In the genomic region with DNA sequence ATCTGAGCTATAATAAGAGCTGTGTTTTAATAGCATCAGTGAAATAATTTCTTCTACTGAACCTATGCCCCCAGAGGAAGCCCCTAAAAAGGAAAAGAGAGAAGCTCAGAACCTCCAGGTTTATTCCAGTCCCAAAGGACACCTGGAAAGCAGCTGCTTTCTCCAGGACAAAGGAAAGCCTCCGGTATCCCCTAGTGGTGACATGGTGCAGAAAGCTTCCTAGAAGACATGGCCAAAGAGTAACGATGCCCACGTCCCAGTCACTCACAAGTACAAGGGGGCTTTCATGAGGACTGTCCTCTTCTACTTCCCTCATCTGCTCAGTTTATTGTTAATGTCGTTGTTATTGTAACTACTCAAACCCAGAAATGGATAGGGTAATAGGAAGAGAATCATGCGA, we compare ENCODE assay signal across 12 cellular contexts.
A peak's percentile ranks its signal among the peaks of the same experiment; 100 is the strongest.
DNase-seq lines count a peak whose midpoint lies in the region; ATAC-seq and TF ChIP-seq lines count a peak whose summit lies in the region.
"Had no signal": no experiment of that assay in that cellular context is flagged by ENCODE, and none has a peak within 500 bp of the region (broad histone marks: within the 10 kb centered on the region; RNA-seq: fewer than 3 reads in every experiment).

No MANE protein-coding gene starts in this region.

- POLR2A ChIA-PET in BJ (lab: Charles Lee) (no interaction called here), HEK293 (lab: Yijun Ruan, JAX) (no interaction called here)

- no peaks in the 10 kb centered on the region for H3K4me1 ChIP-seq in HEK293 (ENCODE audit: control insufficient read depth, insufficient read depth, low read length)

- H3K36me3 ChIP-seq in BJ (ENCODE audit: control insufficient read depth, insufficient read depth, low read length) (no peaks in the 10 kb centered on the region), HEK293 (ENCODE audit: control insufficient read depth in 2 of 2, insufficient read depth in 1 of 2, low read length in 2 of 2) (peaks cover 0 to 4% of the 10 kb centered on the region in 2 experiments; a peak in 1 of 3 replicates)

- no peak overlapping the region for H3K27ac ChIP-seq in HEK293 (ENCODE audit: extremely low read depth, low read depth, low read length)

- H3K4me3 ChIP-seq in BJ (ENCODE audit: low read depth, low read length): no peak overlapping the region
- H3K4me3 ChIP-seq in HEK293 (ENCODE audit: low read depth, low read length): no peak overlapping the region
- no peak overlapping the region for H3K4me3 ChIP-seq in WI38 (ENCODE audit: low read depth, low read length)

- ATAC-seq in GM19328 (IDR thresholded peaks at IDR 0.05; ENCODE audit: unreplicated experiment): no peak
- ATAC-seq in HG03280 (IDR thresholded peaks at IDR 0.05; ENCODE audit: unreplicated experiment): no peak

- 0 out of 2 replicates have a peak, but pooled peaks have one; percentile 8 for TF ChIP-seq CTCF in BJ (IDR thresholded peaks at IDR 0.05; ENCODE audit: insufficient read depth, low read depth, low read length)
- TF ChIP-seq CTCF in HEK293 (tag by site-specific recombination; IDR thresholded peaks at IDR 0.05): no peak
- TF ChIP-seq CTCF in WI38 (IDR thresholded peaks at IDR 0.05; ENCODE audit: low read depth, low read length): 0 out of 2 replicates have a peak, but pooled peaks have one; percentile 14

- no peaks in the 10 kb centered on the region for H3K9me3 ChIP-seq in HEK293 (ENCODE audit: control insufficient read depth, insufficient read depth, low read depth, low read length)

- DNase-seq in BJ (ENCODE audit: low read depth) (no peak), iPS DF 4.7 (ENCODE audit: extremely low read depth, low spot score) (peak; percentile 25), islet precursor cell (no peak)
- DNase-seq in effector CD8-positive, alpha-beta T cell (lab: John Stamatoyannopoulos, UW): no peak
- DNase-seq: activated naive CD4-positive, alpha-beta T cell treated with Interleukin-2 at 50 U/mL for 16 hours; naive B cell; NCI-H1105 treated with DMSO at 0.1 percent for 48 hours; stimulated activated CD4-positive, alpha-beta T cell treated with anti-CD3 and anti-CD28 coated beads, Interleukin-12 subunit alpha, Interleukin-12 subunit beta, amount 100 ng/mL, for 4 hours had no signal

- no peaks in the 10 kb centered on the region for H3K27me3 ChIP-seq in BJ (ENCODE audit: control insufficient read depth, insufficient read depth, low read length)

- CTCF ChIA-PET in BJ (lab: Yijun Ruan, JAX): interaction anchor here (1.2 kb wide), 1 partner anchor 9 kb away, joined by 3 read pairs; no protein-coding TSS in a partner anchor
- CTCF ChIA-PET in HEK293 (lab: Yijun Ruan, JAX): interaction anchor here (0.8 to 1.6 kb wide), 4 partner anchors 9 to 40 kb away, joined by 3 to 7 read pairs (median 4); no protein-coding TSS in a partner anchor

TF ChIP-seq in HEK293, 187 proteins besides CTCF, POLR2A, EP300 and RAD21:
- TF ChIP-seq ZNF654 (tag by site-specific recombination; IDR thresholded peaks at IDR 0.05; ENCODE audit: low read depth): peak; percentile 5; the same call in 1 of the 2 replicates
- TF ChIP-seq OSR2 (tag by site-specific recombination; IDR thresholded peaks at IDR 0.05): no peak
- TF ChIP-seq ZNF701 (tag by site-specific recombination; IDR thresholded peaks at IDR 0.05): no peak
